27 cellular contexts compared by ENCODE assay signal in the genomic region with DNA sequence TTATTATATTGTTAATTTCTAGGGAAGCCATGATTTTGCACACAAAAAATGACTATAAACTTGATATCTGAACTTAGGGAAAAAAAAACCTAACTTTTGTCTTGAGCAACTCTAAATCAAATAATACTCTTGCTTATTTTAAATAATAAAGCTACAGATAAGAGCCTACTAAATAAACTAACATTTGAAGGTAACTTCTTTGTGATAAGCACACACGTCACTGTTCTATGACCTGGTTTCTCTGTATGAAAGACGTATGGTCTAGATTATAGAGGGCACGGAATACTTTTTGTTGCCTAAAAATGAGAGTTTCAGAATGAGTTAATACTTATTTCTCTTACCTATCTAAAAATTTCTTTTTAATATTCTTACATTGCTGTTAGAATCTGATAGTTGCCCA.
"Had no signal": no experiment of that assay in that cellular context is flagged by ENCODE, and none has a peak within 500 bp of the region (broad histone marks: within the 10 kb centered on the region; RNA-seq: fewer than 3 reads in every experiment).

No MANE protein-coding gene starts in this region.

- ATAC-seq: effector memory CD8-positive, alpha-beta T cell; esophagus mucosa; foreskin keratinocyte; gastrocnemius medialis; gastroesophageal sphincter; heart left ventricle; heart right ventricle had no signal

- H3K27ac ChIP-seq: colonic mucosa, coronary artery, dorsolateral prefrontal cortex, epithelial cell of prostate, esophagus muscularis mucosa, esophagus squamous epithelium, foreskin keratinocyte, gastrocnemius medialis, gastroesophageal sphincter, heart left ventricle, heart right ventricle had no signal

- H3K36me3 ChIP-seq: colonic mucosa, esophagus muscularis mucosa, esophagus squamous epithelium, gastrocnemius medialis, gastroesophageal sphincter, heart left ventricle, heart right ventricle had no signal

- H3K4me3 ChIP-seq: colonic mucosa, coronary artery, dorsolateral prefrontal cortex, esophagus muscularis mucosa, esophagus squamous epithelium, gastrocnemius medialis, gastroesophageal sphincter, heart left ventricle, heart right ventricle had no signal

- H3K9me3 ChIP-seq: colonic mucosa, esophagus squamous epithelium, gastrocnemius medialis had no signal

- FAIRE-seq: colon, endometrium, endothelial cell of umbilical vein, frontal cortex had no signal

- DNase-seq: colonic mucosa; cortex of kidney; dermis blood vessel endothelial cell; dorsolateral prefrontal cortex; effector CD4-positive, alpha-beta T cell; effector CD8-positive, alpha-beta T cell; effector memory CD4-positive, alpha-beta T cell; effector memory CD8-positive, alpha-beta T cell; endodermal cell; erythroblast; esophagus squamous epithelium; foreskin melanocyte; gastrocnemius medialis; glutamatergic neuron; head of caudate nucleus; heart left ventricle; heart right ventricle had no signal

- H3K4me1 ChIP-seq: colonic mucosa, esophagus muscularis mucosa, esophagus squamous epithelium, foreskin keratinocyte, gastrocnemius medialis, gastroesophageal sphincter, heart left ventricle, heart right ventricle had no signal

- H3K27me3 ChIP-seq: colonic mucosa, dorsolateral prefrontal cortex, esophagus muscularis mucosa, esophagus squamous epithelium, foreskin keratinocyte, gastrocnemius medialis, gastroesophageal sphincter, heart left ventricle, heart right ventricle had no signal
